Comparison of ENCODE assay signal across 11 cellular contexts in genomic region chr7:96236198-96237039, GRCh38.
DNase-seq lines count a peak whose midpoint lies in the region; ATAC-seq and TF ChIP-seq lines count a peak whose summit lies in the region.
"Had no signal": no experiment of that assay in that cellular context is flagged by ENCODE, and none has a peak within 500 bp of the region (broad histone marks: within the 10 kb centered on the region; RNA-seq: fewer than 3 reads in every experiment).

No MANE protein-coding gene starts in this region.

- peak overlapping the region; percentile 26 for H3K27ac ChIP-seq in brain microvascular endothelial cell
- H3K27ac ChIP-seq: SK-N-MC had no signal

- no peak for TF ChIP-seq CTCF in brain microvascular endothelial cell (IDR thresholded peaks at IDR 0.05; ENCODE audit: low read depth, low read length, missing control alignments)
- no peak for TF ChIP-seq CTCF in glutamatergic neuron (IDR thresholded peaks at IDR 0.05; ENCODE audit: partially characterized antibody, unreplicated experiment)

- in situ Hi-C loops in brain microvascular endothelial cell (cut with HindIII; ENCODE audit: low pct_ligation_motif_present, low sequenced_read_pairs), result no loop called here

- H3K36me3 Mint-ChIP-seq in stimulated activated naive CD8-positive, alpha-beta T cell treated with anti-CD3 and anti-CD28 coated beads, Interleukin-15, Interleukin-2, amounts not matched to agents 100 ng/mL and 50 ng/mL, for 24 hours (ENCODE audit: low read depth), result peaks cover 27% of the 10 kb centered on the region
- no peaks in the 10 kb centered on the region for H3K36me3 Mint-ChIP-seq in glutamatergic neuron (ENCODE audit: unreplicated experiment)

- no peaks in the 10 kb centered on the region for H3K36me3 ChIP-seq in brain microvascular endothelial cell (replicated peaks)

- H3K4me1 Mint-ChIP-seq in stimulated activated naive CD8-positive, alpha-beta T cell treated with anti-CD3 and anti-CD28 coated beads, Interleukin-15, Interleukin-2, amounts not matched to agents 100 ng/mL and 50 ng/mL, for 24 hours (ENCODE audit: low read depth), result peaks cover 27% of the 10 kb centered on the region
- H3K4me1 Mint-ChIP-seq in glutamatergic neuron (ENCODE audit: low read depth, unreplicated experiment), result peaks cover 13% of the 10 kb centered on the region

- DNase-seq in stimulated activated naive CD8-positive, alpha-beta T cell treated with anti-CD3 and anti-CD28 coated beads, Interleukin-15, Interleukin-2, amounts not matched to agents 100 U/mL and 50 U/mL, for 24 hours, result no peak
- peak; percentile 88 for DNase-seq in brain microvascular endothelial cell
- peak; percentile 17 to 31 for DNase-seq in left colon
- no peak for DNase-seq in DMS53 (lab: John Stamatoyannopoulos, UW)
- DNase-seq in glutamatergic neuron, result no peak
- DNase-seq: CD4-positive, alpha-beta memory T cell; effector CD4-positive, alpha-beta T cell had no signal

- no peaks in the 10 kb centered on the region for H3K27me3 ChIP-seq in brain microvascular endothelial cell (replicated peaks)

- no peak overlapping the region for H3K4me3 ChIP-seq in brain microvascular endothelial cell (ENCODE audit: low read depth, low read length)
- H3K4me3 ChIP-seq: SK-N-MC had no signal

- peak overlapping the region; percentile 27 for H3K27ac Mint-ChIP-seq in stimulated activated naive CD8-positive, alpha-beta T cell treated with anti-CD3 and anti-CD28 coated beads, Interleukin-15, Interleukin-2, amounts not matched to agents 100 ng/mL and 50 ng/mL, for 24 hours
- H3K27ac Mint-ChIP-seq in glutamatergic neuron (ENCODE audit: unreplicated experiment), result no peak overlapping the region

- no peak for ATAC-seq in stimulated activated naive CD8-positive, alpha-beta T cell treated with anti-CD3 and anti-CD28 coated beads, Interleukin-15, Interleukin-2, amounts not matched to agents 100 U/mL and 50 U/mL, for 24 hours
- no peak for ATAC-seq in left colon
- no peak for ATAC-seq in HG03135 (IDR thresholded peaks at IDR 0.05; ENCODE audit: unreplicated experiment)
- no peak for ATAC-seq in GM18873 (IDR thresholded peaks at IDR 0.05; ENCODE audit: low FRiP score, unreplicated experiment)

- intact Hi-C loops in left colon (cut with DNase I, micrococcal nuclease), result no loop called here

- H3K4me3 Mint-ChIP-seq in stimulated activated naive CD8-positive, alpha-beta T cell treated with anti-CD3 and anti-CD28 coated beads, Interleukin-15, Interleukin-2, amounts not matched to agents 100 ng/mL and 50 ng/mL, for 24 hours, result no peak overlapping the region
- no peak overlapping the region for H3K4me3 Mint-ChIP-seq in glutamatergic neuron (ENCODE audit: unreplicated experiment)
- H3K4me3 Mint-ChIP-seq: CD4-positive, alpha-beta memory T cell had no signal

- peaks cover 3% of the 10 kb centered on the region for H3K9me3 Mint-ChIP-seq in stimulated activated naive CD8-positive, alpha-beta T cell treated with anti-CD3 and anti-CD28 coated beads, Interleukin-15, Interleukin-2, amounts not matched to agents 100 ng/mL and 50 ng/mL, for 24 hours
- no peaks in the 10 kb centered on the region for H3K9me3 Mint-ChIP-seq in glutamatergic neuron (ENCODE audit: unreplicated experiment)
- H3K9me3 Mint-ChIP-seq: CD4-positive, alpha-beta memory T cell had no signal

- H3K27me3 Mint-ChIP-seq in stimulated activated naive CD8-positive, alpha-beta T cell treated with anti-CD3 and anti-CD28 coated beads, Interleukin-15, Interleukin-2, amounts not matched to agents 100 ng/mL and 50 ng/mL, for 24 hours, result no peaks in the 10 kb centered on the region
- no peaks in the 10 kb centered on the region for H3K27me3 Mint-ChIP-seq in glutamatergic neuron (ENCODE audit: unreplicated experiment)
- H3K27me3 Mint-ChIP-seq: CD4-positive, alpha-beta memory T cell had no signal

Comparison
In these comparisons a context has a peak if more than half of its experiments do, and no peak if none do; other contexts are left out.
1. DNase-seq: peak in brain microvascular endothelial cell (single experiment) and left colon (2 of 2); none in stimulated activated naive CD8-positive, alpha-beta T cell treated with anti-CD3 and anti-CD28 coated beads, Interleukin-15, Interleukin-2, amounts not matched to agents 100 U/mL and 50 U/mL, for 24 hours (single experiment), DMS53 (single experiment) and glutamatergic neuron (single experiment).